In genomic region chrX:150767045-150767395, GRCh38 we compare ENCODE assay signal across 15 cellular contexts.
DNase-seq lines count a peak whose midpoint lies in the region; ATAC-seq, FAIRE-seq and TF ChIP-seq lines count a peak whose summit lies in the region.
"Had no signal": no experiment of that assay in that cellular context is flagged by ENCODE, and none has a peak within 500 bp of the region (broad histone marks: within the 10 kb centered on the region; RNA-seq: fewer than 3 reads in every experiment).

No MANE protein-coding gene starts in this region.

- H3K36me3 ChIP-seq in brain microvascular endothelial cell (replicated peaks) (no peaks in the 10 kb centered on the region), kidney (ENCODE audit: control insufficient read depth in 1 of 2, insufficient read depth in 2 of 2, low read length in 2 of 2) (no peaks in the 10 kb centered on the region)
- H3K36me3 ChIP-seq: vagina had no signal

- intact Hi-C loops in kidney (cut with DNase I) = no loop called here

- H3K4me1 ChIP-seq in kidney (ENCODE audit: control insufficient read depth in 1 of 2, insufficient read depth in 1 of 2, low read depth in 1 of 2, low read length in 2 of 2) = no peaks in the 10 kb centered on the region

- no peak for FAIRE-seq in kidney (lab: Jason Lieb, UNC)

- H3K9me3 ChIP-seq in kidney (ENCODE audit: control insufficient read depth in 1 of 2, low read length in 2 of 2) = no peaks in the 10 kb centered on the region
- H3K9me3 ChIP-seq: SK-N-SH, vagina had no signal

- H3K27ac ChIP-seq in brain microvascular endothelial cell (peak overlapping the region; percentile 55), kidney (ENCODE audit: low read depth in 2 of 2, low read length in 2 of 2) (no peak overlapping the region)
- H3K27ac ChIP-seq: vagina had no signal

- H3K27ac Mint-ChIP-seq in stimulated activated naive CD8-positive, alpha-beta T cell treated with anti-CD3 and anti-CD28 coated beads, Interleukin-15, amount 100 ng/mL, for 72 hours = peak overlapping the region in 1 of 2 donors; percentile 78
- H3K27ac Mint-ChIP-seq: activated B cell treated with CpG ODN at 0.5 μM for 24 hours had no signal

- H3K4me1 Mint-ChIP-seq in stimulated activated naive CD8-positive, alpha-beta T cell treated with anti-CD3 and anti-CD28 coated beads, Interleukin-15, amount 100 ng/mL, for 72 hours = peaks cover under 1% of the 10 kb centered on the region
- H3K4me1 Mint-ChIP-seq: activated B cell treated with CpG ODN at 0.5 μM for 24 hours, neural crest cell had no signal

- no peaks in the 10 kb centered on the region for H3K27me3 Mint-ChIP-seq in stimulated activated naive CD8-positive, alpha-beta T cell treated with anti-CD3 and anti-CD28 coated beads, Interleukin-15, amount 100 ng/mL, for 72 hours
- H3K27me3 Mint-ChIP-seq: activated B cell treated with CpG ODN at 0.5 μM for 24 hours had no signal

- peak; percentile 5 for ATAC-seq in stimulated activated naive CD8-positive, alpha-beta T cell treated with anti-CD3 and anti-CD28 coated beads, Interleukin-15, amount 100 ng/mL, for 72 hours
- no peak for ATAC-seq in stimulated activated naive CD8-positive, alpha-beta T cell treated with anti-CD3 and anti-CD28 coated beads, Interleukin-15, Interleukin-2, amounts not matched to agents 100 U/mL and 50 U/mL, for 24 hours
- no peak for ATAC-seq in HG02885 (IDR thresholded peaks at IDR 0.05; ENCODE audit: poor library complexity, unreplicated experiment)

- H3K4me3 Mint-ChIP-seq in stimulated activated naive CD8-positive, alpha-beta T cell treated with anti-CD3 and anti-CD28 coated beads, Interleukin-15, amount 100 ng/mL, for 72 hours = no peak overlapping the region
- H3K4me3 Mint-ChIP-seq: activated B cell treated with CpG ODN at 0.5 μM for 24 hours, neural crest cell had no signal

- TF ChIP-seq CTCF in brain microvascular endothelial cell (IDR thresholded peaks at IDR 0.05; ENCODE audit: low read depth, low read length, missing control alignments) (no peak), kidney (IDR thresholded peaks at IDR 0.05; ENCODE audit: borderline replicate concordance, extremely low read depth, insufficient read depth) (no peak)

- H3K4me3 ChIP-seq in brain microvascular endothelial cell (ENCODE audit: low read depth, low read length) = no peak overlapping the region
- H3K4me3 ChIP-seq in kidney (ENCODE audit: low read length in 2 of 2) = no peak overlapping the region
- H3K4me3 ChIP-seq: vagina had no signal

- no peaks in the 10 kb centered on the region for H3K9me3 Mint-ChIP-seq in stimulated activated naive CD8-positive, alpha-beta T cell treated with anti-CD3 and anti-CD28 coated beads, Interleukin-15, amount 100 ng/mL, for 72 hours
- H3K9me3 Mint-ChIP-seq: activated B cell treated with CpG ODN at 0.5 μM for 24 hours, neural crest cell had no signal

- no peak for DNase-seq in stimulated activated naive CD8-positive, alpha-beta T cell treated with anti-CD3 and anti-CD28 coated beads, Interleukin-15, amount 100 ng/mL, for 72 hours
- DNase-seq in stimulated activated naive CD8-positive, alpha-beta T cell treated with anti-CD3 and anti-CD28 coated beads, Interleukin-15, Interleukin-2, amounts not matched to agents 100 U/mL and 50 U/mL, for 24 hours = no peak
- DNase-seq in brain microvascular endothelial cell = peak; percentile 31
- DNase-seq in kidney = peak; percentile 64
- DNase-seq in GM19240 (ENCODE audit: insufficient read length, low spot score) = no peak
- DNase-seq in activated CD4-positive, alpha-beta T cell treated with anti-CD3 and anti-CD28 coated beads, Interleukin-2, amount 50 U/mL, for 48 hours = no peak
- no peak for DNase-seq in kidney tubule cell (ENCODE audit: low spot score)
- DNase-seq: activated B cell treated with CpG ODN at 0.5 μM for 24 hours; activated T-cell treated with anti-CD3 and anti-CD28 coated beads, Interleukin-2, amount 50 U/mL, for 1 hour; GOT3; NCI-H1694; SK-N-SH had no signal

- H3K27me3 ChIP-seq in brain microvascular endothelial cell (replicated peaks) = no peaks in the 10 kb centered on the region
- H3K27me3 ChIP-seq: vagina had no signal

- H3K9ac ChIP-seq in kidney (ENCODE audit: low read length in 2 of 2) = no peak overlapping the region
- H3K9ac ChIP-seq: SK-N-SH had no signal

- in situ Hi-C loops in brain microvascular endothelial cell (cut with HindIII; ENCODE audit: low pct_ligation_motif_present, low sequenced_read_pairs) = no loop called here

Comparison
In these comparisons a context has a peak if more than half of its experiments do, and no peak if none do; other contexts are left out.
1. DNase-seq: peak in brain microvascular endothelial cell (single experiment) and kidney (single experiment); none in stimulated activated naive CD8-positive, alpha-beta T cell treated with anti-CD3 and anti-CD28 coated beads, Interleukin-15, amount 100 ng/mL, for 72 hours (0 of 2), stimulated activated naive CD8-positive, alpha-beta T cell treated with anti-CD3 and anti-CD28 coated beads, Interleukin-15, Interleukin-2, amounts not matched to agents 100 U/mL and 50 U/mL, for 24 hours (single experiment), GM19240 (single experiment), activated CD4-positive, alpha-beta T cell treated with anti-CD3 and anti-CD28 coated beads, Interleukin-2, amount 50 U/mL, for 48 hours (0 of 2) and kidney tubule cell (single experiment).